Comparison of ENCODE assay signal across 20 cellular contexts in genomic region chr1:3914331-3914851, GRCh38.
"Had no signal": no experiment of that assay in that cellular context is flagged by ENCODE, and none has a peak within 500 bp of the region (broad histone marks: within the 10 kb centered on the region; RNA-seq: fewer than 3 reads in every experiment).

No MANE protein-coding gene starts in this region.

- H3K36me3 ChIP-seq: colonic mucosa, esophagus squamous epithelium, ovary, stomach, thoracic aorta, transverse colon had no signal

- H3K9me3 Mint-ChIP-seq: naive thymus-derived CD8-positive, alpha-beta T cell had no signal

- DNase-seq: cerebellar nuclear complex; colonic mucosa; dermis blood vessel endothelial cell; esophagus squamous epithelium; foreskin fibroblast; kidney glomerular epithelial cell; mucosa of descending colon; naive thymus-derived CD8-positive, alpha-beta T cell; ovary; right cardiac atrium; stimulated activated CD4-positive, alpha-beta T cell treated with anti-CD3 and anti-CD28 coated beads, Interleukin-2, amount 100 ng/mL, for 24 hours; stimulated activated CD4-positive, alpha-beta T cell treated with anti-CD3 and anti-CD28 coated beads, Interleukin-4, amount 100 ng/mL, for 4 hours; stimulated activated naive B cell treated with anti-CD40 and anti-IgM and Interleukin-4, amounts not matched to agents 10 μg/mL and 1 μg/mL and 100 μg/mL, for 72 hours; stomach; substantia nigra; transverse colon had no signal

- H3K79me2 ChIP-seq: hepatocyte had no signal

- H3K36me3 Mint-ChIP-seq: naive thymus-derived CD8-positive, alpha-beta T cell; stimulated activated naive B cell treated with anti-CD40 and anti-IgM and Interleukin-4, amounts not matched to agents 10 μg/mL and 1 μg/mL and 100 μg/mL, for 72 hours had no signal

- H2AFZ ChIP-seq: hepatocyte had no signal

- H3K27ac ChIP-seq: colonic mucosa, esophagus squamous epithelium, hepatocyte, ovary, stomach, thoracic aorta, transverse colon had no signal

- H3K27ac Mint-ChIP-seq: naive thymus-derived CD8-positive, alpha-beta T cell; progenitor cell of endocrine pancreas; stimulated activated naive B cell treated with anti-CD40 and anti-IgM and Interleukin-4, amounts not matched to agents 10 μg/mL and 1 μg/mL and 100 μg/mL, for 72 hours had no signal

- H3K4me3 Mint-ChIP-seq: naive thymus-derived CD8-positive, alpha-beta T cell; stimulated activated naive B cell treated with anti-CD40 and anti-IgM and Interleukin-4, amounts not matched to agents 10 μg/mL and 1 μg/mL and 100 μg/mL, for 72 hours had no signal

- H3K4me1 ChIP-seq: colonic mucosa had no signal

- H3K4me2 ChIP-seq: hepatocyte had no signal

- H3K9me3 ChIP-seq: colonic mucosa, esophagus squamous epithelium, mucosa of descending colon, ovary, stomach, thoracic aorta, transverse colon had no signal

- ATAC-seq: left lobe of liver; mucosa of descending colon; naive thymus-derived CD8-positive, alpha-beta T cell; right cardiac atrium; stimulated activated naive B cell treated with anti-CD40 and anti-IgM and Interleukin-4, amounts not matched to agents 10 μg/mL and 1 μg/mL and 100 μg/mL, for 72 hours had no signal

- H3K4me3 ChIP-seq: colonic mucosa, esophagus squamous epithelium, hepatocyte, mucosa of descending colon, ovary, stomach, thoracic aorta, transverse colon had no signal

- H3K27me3 ChIP-seq: colonic mucosa, hepatocyte, ovary had no signal
